Comparison of ENCODE assay signal across 24 cellular contexts in the genomic region with DNA sequence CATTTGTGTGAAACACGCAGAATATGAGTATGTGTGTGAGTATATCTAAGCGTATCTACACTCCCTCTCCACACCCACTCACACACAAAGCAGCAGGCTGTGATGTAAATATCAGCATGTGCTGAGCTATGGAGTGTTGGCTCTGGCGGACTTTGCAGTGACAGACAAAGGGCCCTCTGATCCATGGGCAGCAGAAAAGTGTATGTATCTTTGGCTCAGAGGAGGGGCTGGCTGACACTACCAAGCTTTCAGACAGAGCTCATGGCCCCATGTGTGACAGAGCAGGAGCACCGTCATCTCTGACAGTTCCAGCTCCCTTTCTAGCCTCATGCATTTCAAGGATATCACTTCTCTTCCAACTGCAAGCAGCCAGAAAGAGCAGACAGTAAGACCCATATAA. TPM values are rescaled to one million over a fixed set of nuclear protein-coding genes. Genes with fewer than 3 reads are reported as not detected.
A peak's percentile ranks its signal among the peaks of the same experiment; 100 is the strongest.
DNase-seq lines count a peak whose midpoint lies in the region; ATAC-seq, FAIRE-seq and TF ChIP-seq lines count a peak whose summit lies in the region.
"Had no signal": no experiment of that assay in that cellular context is flagged by ENCODE, and none has a peak within 500 bp of the region (broad histone marks: within the 10 kb centered on the region; RNA-seq: fewer than 3 reads in every experiment).

No MANE protein-coding gene starts in this region.

- TF ChIP-seq CTCF in H1 (IDR thresholded peaks at IDR 0.05; ENCODE audit: control extremely low read depth in 1 of 3, insufficient read depth in 1 of 3, low read depth in 1 of 3, low read length in 3 of 3), result no peak

- CTCF ChIA-PET in H1 (lab: Charles Lee; ENCODE audit: partially characterized antibody), result interaction anchor here (1.0 to 5.9 kb wide), 3 partner anchors 11 to 32 kb away, joined by 3 to 42 read pairs (median 4); no protein-coding TSS in a partner anchor

- H3K4me1 ChIP-seq in H1 (replicated peaks in 1 of 4; ENCODE audit: control insufficient read depth in 3 of 4, insufficient read depth in 4 of 4, low read length in 3 of 4), result no peaks in the 10 kb centered on the region
- no peaks in the 10 kb centered on the region for H3K4me1 ChIP-seq in mesenchymal stem cell (ENCODE audit: control insufficient read depth, insufficient read depth, low read depth, low read length)
- no peaks in the 10 kb centered on the region for H3K4me1 ChIP-seq in right cardiac atrium (ENCODE audit: control insufficient read depth, insufficient read depth, low read length)
- H3K4me1 ChIP-seq: A549 had no signal

- H2BK12ac ChIP-seq in H1 (ENCODE audit: low read depth, low read length), result no peak overlapping the region
- no peak overlapping the region for H2BK12ac ChIP-seq in mesenchymal stem cell (ENCODE audit: low read length in 2 of 2)

- H2AFZ ChIP-seq in H1 (ENCODE audit: low read length), result no peak overlapping the region
- no peak overlapping the region for H2AFZ ChIP-seq in mesenchymal stem cell (ENCODE audit: low read depth, low read length)
- H2AFZ ChIP-seq: GM23248 had no signal

- H3K56ac ChIP-seq in H1 (replicated peaks; ENCODE audit: insufficient read length, low read depth, low read length), result no peak overlapping the region

- peaks cover 0 to 5% of the 10 kb centered on the region in 2 experiments; a peak in 1 of 4 replicates for H3K9me3 ChIP-seq in H1 (ENCODE audit: insufficient read depth in 2 of 2, low read depth in 1 of 2, low read length in 1 of 2)
- H3K9me3 ChIP-seq in mesenchymal stem cell (ENCODE audit: control insufficient read depth, low read length), result no peaks in the 10 kb centered on the region
- H3K9me3 ChIP-seq in right cardiac atrium (ENCODE audit: control insufficient read depth, low read length), result no peaks in the 10 kb centered on the region
- H3K9me3 ChIP-seq: A549, BLaER1 had no signal

- DNase-seq in Ammon's horn (ENCODE audit: low spot score) (peak; percentile 63), H1 (ENCODE audit: low read depth in 1 of 2, low spot score in 2 of 2) (no peak), mesenchymal stem cell (no peak), putamen (ENCODE audit: low spot score) (peak; percentile 75), HK-2 (ENCODE audit: unreplicated experiment) (no peak), DMS153 treated with DMSO at 0.1 percent for 48 hours (lab: John Stamatoyannopoulos, UW; ENCODE audit: unreplicated experiment) (no peak), right cardiac atrium (no peak)
- no peak for DNase-seq in stimulated activated CD4-positive, alpha-beta T cell treated with anti-CD3 and anti-CD28 coated beads, Interleukin-4, amount 100 ng/mL, for 1 hour
- DNase-seq: AML-193; CD4-positive, alpha-beta memory T cell; DMS153; DMS79 treated with DMSO at 0.1 percent for 48 hours; GF-D8; GM23248; H7; HFFc6; IMR-90 had no signal

- FAIRE-seq in H1 (lab: Jason Lieb, UNC), result no peak
- FAIRE-seq: A549, GM19239, HTR-8/SVneo had no signal

- intact Hi-C loops in right cardiac atrium (cut with DNase I), result no loop called here

- H4K20me1 ChIP-seq in H1 (replicated peaks in 1 of 2; ENCODE audit: control insufficient read depth in 1 of 2, insufficient read depth in 2 of 2, low read length in 2 of 2), result no peaks in the 10 kb centered on the region
- H4K20me1 ChIP-seq: BLaER1 had no signal

- H3K23ac ChIP-seq in H1 (ENCODE audit: insufficient read length) (no peak overlapping the region), mesenchymal stem cell (ENCODE audit: low read length in 2 of 2) (no peak overlapping the region)

- H2BK5ac ChIP-seq in H1 (ENCODE audit: low read depth, low read length) (no peak overlapping the region), mesenchymal stem cell (ENCODE audit: low read depth, low read length, poor library complexity, severe bottlenecking) (no peak overlapping the region)

- POLR2A ChIA-PET in H1 (lab: Charles Lee; ENCODE audit: partially characterized antibody), result interaction anchor here (0.8 kb wide), 1 partner anchor 22 kb away, joined by 3 read pairs; no protein-coding TSS in a partner anchor

- peak overlapping the region; percentile 37; the same call in 1 of the 2 replicates for H4K8ac ChIP-seq in H1 (ENCODE audit: extremely low read depth, insufficient read depth, low read length)
- H4K8ac ChIP-seq in mesenchymal stem cell (ENCODE audit: low read length), result peak overlapping the region; percentile 23

- TF ChIP-seq RAD21 in H1 (IDR thresholded peaks at IDR 0.05 in 1 of 2, conservative IDR thresholded peaks at IDR 0.05 in 1 of 2; ENCODE audit: low read depth in 2 of 2, low read length in 2 of 2), result no peak

- H2AK5ac ChIP-seq in H1 (ENCODE audit: low read depth, low read length) (no peak overlapping the region), mesenchymal stem cell (ENCODE audit: low read length, severe bottlenecking) (no peak overlapping the region)

- H2BK120ac ChIP-seq in H1 (replicated peaks; ENCODE audit: low read depth, low read length) (no peak overlapping the region), mesenchymal stem cell (ENCODE audit: low read depth, low read length) (no peak overlapping the region)

- H3K4ac ChIP-seq in H1 (replicated peaks; ENCODE audit: insufficient read length, low read depth, low read length) (no peak overlapping the region), mesenchymal stem cell (ENCODE audit: low read depth in 1 of 2, low read length in 2 of 2) (no peak overlapping the region)

- H2BK20ac ChIP-seq in H1 (ENCODE audit: low read length), result no peak overlapping the region

- no peak overlapping the region for H4K91ac ChIP-seq in H1 (replicated peaks; ENCODE audit: insufficient read length, low read length)
- H4K91ac ChIP-seq in mesenchymal stem cell (ENCODE audit: low read length), result no peak overlapping the region

- H3K27ac ChIP-seq in H1 (ENCODE audit: low read depth, low read length) (no peak overlapping the region), mesenchymal stem cell (ENCODE audit: low read length, poor library complexity, severe bottlenecking) (no peak overlapping the region), right cardiac atrium (ENCODE audit: low read length) (no peak overlapping the region)
- H3K27ac ChIP-seq: 22Rv1, A549, BLaER1, GM23248 had no signal

- H3K23me2 ChIP-seq in H1 (ENCODE audit: low read depth, low read length), result peaks cover 2% of the 10 kb centered on the region; the same call in 1 of the 2 replicates

- H3K4me3 ChIP-seq in H1 (ENCODE audit: extremely low read depth in 1 of 4, insufficient read depth in 2 of 4, low read depth in 3 of 4, low read length in 4 of 4), result no peak overlapping the region
- H3K4me3 ChIP-seq in mesenchymal stem cell (ENCODE audit: insufficient read depth in 1 of 2, low read depth in 1 of 2, low read length in 2 of 2), result no peak overlapping the region
- H3K4me3 ChIP-seq in right cardiac atrium (ENCODE audit: low read length), result no peak overlapping the region
- H3K4me3 ChIP-seq: A549, BLaER1, GM23248 had no signal

- H3K4me2 ChIP-seq in H1 (ENCODE audit: insufficient read depth in 1 of 2, low read depth in 2 of 2, low read length in 2 of 2), result no peak overlapping the region
- no peak overlapping the region for H3K4me2 ChIP-seq in mesenchymal stem cell (ENCODE audit: low read length, poor library complexity, severe bottlenecking)
- H3K4me2 ChIP-seq: A549, BLaER1 had no signal

- H2BK15ac ChIP-seq in H1 (ENCODE audit: low read length), result no peak overlapping the region
- H2BK15ac ChIP-seq in mesenchymal stem cell (ENCODE audit: low read depth, poor library complexity, severe bottlenecking), result no peak overlapping the region

- H3K27me3 ChIP-seq in H1 (replicated peaks in 1 of 4; ENCODE audit: control insufficient read depth in 3 of 4, extremely low read depth in 1 of 4, insufficient read depth in 3 of 4, low read length in 3 of 4), result no peaks in the 10 kb centered on the region
- H3K27me3 ChIP-seq in mesenchymal stem cell (ENCODE audit: control insufficient read depth in 1 of 2, insufficient read depth in 1 of 2, low read length in 2 of 2), result peaks cover 0 to 55% of the 10 kb centered on the region in 2 experiments
- no peaks in the 10 kb centered on the region for H3K27me3 ChIP-seq in right cardiac atrium (ENCODE audit: control insufficient read depth, insufficient read depth)
- H3K27me3 ChIP-seq: BLaER1 had no signal

- no peak overlapping the region for H4K5ac ChIP-seq in H1 (ENCODE audit: insufficient read length, low read depth, low read length)

- WGBS in H1 (ENCODE audit: extremely low coverage in 1 of 2, insufficient coverage in 1 of 2, insufficient read length in 1 of 2, insufficient replicate concordance in 2 of 2, low coverage in 1 of 2, low lambda C conversion rate in 2 of 2, missing lambda C conversion rate in 1 of 2), 2 experiments, result 88% methylated on average over 4 of the region's 4 CpGs; no CpG with 5 or more reads in 1 of the 2 experiments
- 92% methylated on average over 2 of the region's 4 CpGs for WGBS in mesenchymal stem cell
- WGBS in right cardiac atrium, result 83% methylated on average over 4 of the region's 4 CpGs

- TF ChIP-seq EP300 in H1 (IDR thresholded peaks at IDR 0.05; ENCODE audit: borderline replicate concordance in 1 of 2, low read depth in 2 of 2, low read length in 2 of 2), result no peak

- no peak for ATAC-seq in right cardiac atrium
- ATAC-seq: A549, HCT116 had no signal

- no peak overlapping the region for H3K9ac ChIP-seq in H1 (replicated peaks in 1 of 4; ENCODE audit: extremely low read depth in 1 of 4, low read depth in 3 of 4, low read length in 3 of 4)
- H3K9ac ChIP-seq in mesenchymal stem cell (ENCODE audit: low read length), result no peak overlapping the region
- H3K9ac ChIP-seq: BLaER1, GM23248 had no signal

- H3K79me2 ChIP-seq in H1 (ENCODE audit: control insufficient read depth in 1 of 2, insufficient read depth in 2 of 2, low read length in 2 of 2), result no peaks in the 10 kb centered on the region

- H3K36me3 ChIP-seq in H1 (ENCODE audit: control insufficient read depth in 2 of 4, insufficient read depth in 4 of 4, low read length in 3 of 4), result no peaks in the 10 kb centered on the region
- no peaks in the 10 kb centered on the region for H3K36me3 ChIP-seq in mesenchymal stem cell (ENCODE audit: control insufficient read depth in 1 of 2, insufficient read depth in 2 of 2, low read depth in 1 of 2, low read length in 2 of 2)
- H3K36me3 ChIP-seq: BLaER1 had no signal

- H3K18ac ChIP-seq in H1 (ENCODE audit: extremely low read depth, low read length) (no peak overlapping the region), mesenchymal stem cell (ENCODE audit: low read depth in 1 of 2, low read length in 2 of 2) (no peak overlapping the region)

- H3K14ac ChIP-seq in H1 (ENCODE audit: insufficient read length) (no peak overlapping the region), mesenchymal stem cell (ENCODE audit: low read length in 2 of 2) (no peak overlapping the region)

- H3K79me1 ChIP-seq in H1 (ENCODE audit: low read depth, low read length) (no peaks in the 10 kb centered on the region), mesenchymal stem cell (replicated peaks; ENCODE audit: low read length, poor library complexity, severe bottlenecking) (no peaks in the 10 kb centered on the region)

- TF ChIP-seq POLR2A in H1 (IDR thresholded peaks at IDR 0.05; ENCODE audit: control extremely low read depth in 1 of 2, low read depth in 2 of 2, low read length in 2 of 2), result no peak

RNA-seq across cellular contexts. Expression of a gene that starts 57.2 kb away (rescaled TPM):
- not detected in 2 replicates for total RNA-seq in H1 (2021; fragmentation: NEBNext Ultra II Directional; extraction: Animal tissue kit (Norgen Biotek cat#: 25700))
- polyA plus RNA-seq in H1 (2011; rRNA removed) (not detected in 2 replicates), right cardiac atrium (1.2 TPM)
- not detected for polyA plus RNA-seq in H1 (2011; cell fraction: cytosol; rRNA removed)
- not detected for polyA plus RNA-seq in H1 (2011; cell fraction: nucleus; rRNA removed)
- not detected in 4 replicates for polyA plus RNA-seq in H1 (2012, experiment 1 of 2)
- polyA plus RNA-seq in H1 (2012, experiment 2 of 2), result not detected
- not detected for polyA plus RNA-seq in H1 (2013, experiment 1 of 2)
- polyA plus RNA-seq in H1 (2013, experiment 2 of 2), result not detected
- not detected in 2 replicates for polyA minus RNA-seq in H1 (2011; rRNA and poly(A)+ RNA removed)
- polyA minus RNA-seq in H1 (2011; cell fraction: cytosol; rRNA and poly(A)+ RNA removed), result not detected
- not detected for polyA minus RNA-seq in H1 (2011; cell fraction: nucleus; rRNA and poly(A)+ RNA removed)
- polyA plus RNA-seq in mesenchymal stem cell (2013, experiment 1 of 2), result not detected
- not detected for polyA plus RNA-seq in mesenchymal stem cell (2013, experiment 2 of 2)
- total RNA-seq in right cardiac atrium, result 1 to 10 TPM; 1.1 to 5.3 (median 3.0) TPM
- total RNA-seq: CD4-positive, alpha-beta memory T cell; GM23248; H7; HFFc6; IMR-90 had no signal
- polyA plus RNA-seq: A549; CD14-positive monocyte; CD4-positive, alpha-beta memory T cell; GM23248; IMR-90 had no signal

Comparison
In these comparisons a context has a peak if more than half of its experiments do, and no peak if none do; other contexts are left out.
1. DNase-seq: peak in Ammon's horn (single experiment) and putamen (single experiment); none in H1 (0 of 2), mesenchymal stem cell (single experiment), HK-2 (single experiment), DMS153 treated with DMSO at 0.1 percent for 48 hours (single experiment), stimulated activated CD4-positive, alpha-beta T cell treated with anti-CD3 and anti-CD28 coated beads, Interleukin-4, amount 100 ng/mL, for 1 hour (single experiment) and right cardiac atrium (0 of 3).